Comparison of ENCODE assay signal across 2 cellular contexts in genomic region chr12:16347391-16348298, GRCh38.
TF ChIP-seq lines count a peak whose summit lies in the region.

Gene MGST1 (plus strand): TSS chr12:16347645. CDS start chr12:16354253, 6,608 bp downstream.

TF ChIP-seq in HEK293, 187 proteins besides CTCF, POLR2A, EP300 and RAD21 (continued from another document):
- TF ChIP-seq ATF2 (tag by site-specific recombination; IDR thresholded peaks at IDR 0.05; ENCODE audit: low read depth) (no peak), KLF9 (tag by site-specific recombination; IDR thresholded peaks at IDR 0.05; ENCODE audit: low read depth) (0 out of 2 replicates have a peak, but pooled peaks have one; percentile 38), GLIS1 (tag by site-specific recombination; IDR thresholded peaks at IDR 0.05) (peak; percentile 68), ZNF596 (tag by site-specific recombination; IDR thresholded peaks at IDR 0.05) (no peak), ZNF558 (tag by site-specific recombination; IDR thresholded peaks at IDR 0.05) (no peak)
TF ChIP-seq in HEK293: peak in this region for 14.

TF ChIP-seq in K562, 482 proteins besides CTCF, POLR2A, EP300 and RAD21 (continued from another document):
- TF ChIP-seq POLR2AphosphoS5 (IDR thresholded peaks at IDR 0.05; ENCODE audit: control insufficient read depth, insufficient read depth, low read depth, low read length) (no peak), ZBTB5 (IDR thresholded peaks at IDR 0.05) (no peak), MAX (CRISPR knock-in tag; IDR thresholded peaks at IDR 0.05) (peak; percentile 36; the same call in 1 of the 2 replicates), PHF8 (IDR thresholded peaks at IDR 0.05; ENCODE audit: borderline replicate concordance, low read length) (peak; percentile 43; the same call in 1 of the 2 replicates)
